Comparison of ENCODE assay signal across 1 cellular context in genomic region chr22:42601879-42602465, GRCh38.
TF ChIP-seq lines count a peak whose summit lies in the region.

No MANE protein-coding gene starts in this region.

TF ChIP-seq in GM12878, 131 proteins besides CTCF, POLR2A, EP300 and RAD21:
- no peak for TF ChIP-seq CUX1 (IDR thresholded peaks at IDR 0.05; ENCODE audit: insufficient replicate concordance, low read depth, low read length)
- no peak for TF ChIP-seq YY1 (IDR thresholded peaks at IDR 0.05; ENCODE audit: low read depth, low read length)
- TF ChIP-seq BHLHE40 (IDR thresholded peaks at IDR 0.05; ENCODE audit: borderline replicate concordance in 1 of 2, low read depth in 2 of 2, low read length in 1 of 2) = no peak
- TF ChIP-seq HDAC6 (IDR thresholded peaks at IDR 0.05; ENCODE audit: unreplicated experiment) = no peak
- no peak for TF ChIP-seq FOXK2 (IDR thresholded peaks at IDR 0.05)
- TF ChIP-seq ETV6 (conservative IDR thresholded peaks at IDR 0.05 in 1 of 2, IDR thresholded peaks at IDR 0.05 in 1 of 2; ENCODE audit: borderline replicate concordance in 1 of 2, low read depth in 1 of 2) = no peak
- TF ChIP-seq NBN (IDR thresholded peaks at IDR 0.05) = no peak
- TF ChIP-seq MTA2 (IDR thresholded peaks at IDR 0.05; ENCODE audit: low read depth) = no peak
- TF ChIP-seq MTA3 (IDR thresholded peaks at IDR 0.05; ENCODE audit: borderline replicate concordance, low read length) = no peak
- TF ChIP-seq STAT3 (IDR thresholded peaks at IDR 0.05; ENCODE audit: low read depth, low read length) = no peak
